1 cellular context compared by ENCODE assay signal in the genomic region with DNA sequence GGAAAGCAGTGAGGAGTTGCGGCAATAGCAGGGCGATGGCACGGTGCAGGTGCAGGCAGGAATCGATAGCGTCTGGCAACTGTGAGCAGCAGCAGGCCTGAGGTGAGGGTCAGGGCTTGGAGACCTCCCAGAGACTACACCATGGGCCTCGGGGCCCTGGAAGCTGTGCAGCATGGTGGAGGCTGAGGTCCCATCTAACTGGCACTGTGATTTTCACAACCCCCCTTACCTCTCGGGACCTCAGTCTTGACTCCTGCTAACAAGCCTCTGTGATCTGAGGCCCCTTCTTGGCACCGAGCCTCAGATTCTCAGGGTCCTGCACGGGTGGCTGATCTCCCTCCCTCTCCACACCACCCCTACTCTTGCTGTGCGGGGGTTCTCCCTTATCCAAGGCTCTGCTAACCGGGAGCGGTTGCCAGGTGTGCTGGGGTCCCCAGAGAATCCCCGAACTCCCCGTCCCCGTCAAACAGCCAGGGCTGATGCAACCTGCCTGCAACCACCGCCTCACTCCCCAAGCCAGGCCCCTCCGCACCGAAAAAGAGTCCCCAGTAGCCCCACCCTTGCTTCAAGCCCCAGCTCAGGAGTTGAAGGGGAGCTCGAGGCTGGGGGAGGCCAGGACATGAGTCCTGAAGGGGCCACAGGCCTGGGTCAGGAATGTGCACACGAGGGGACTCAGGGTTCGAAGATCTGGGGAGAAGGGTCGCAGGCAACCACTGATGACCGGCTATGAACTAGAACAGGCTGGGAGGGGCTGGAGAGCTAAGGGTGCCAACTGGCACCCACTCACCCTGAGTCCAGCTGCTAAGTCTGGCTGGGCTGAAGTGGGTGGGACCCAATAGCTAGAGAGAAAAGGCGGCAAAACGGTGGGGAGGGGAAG.
TF ChIP-seq lines count a peak whose summit lies in the region.

No MANE protein-coding gene starts in this region.

TF ChIP-seq in K562, 482 proteins besides CTCF, POLR2A, EP300 and RAD21 (continued from another document and continues in another):
- TF ChIP-seq, protein P1, sequence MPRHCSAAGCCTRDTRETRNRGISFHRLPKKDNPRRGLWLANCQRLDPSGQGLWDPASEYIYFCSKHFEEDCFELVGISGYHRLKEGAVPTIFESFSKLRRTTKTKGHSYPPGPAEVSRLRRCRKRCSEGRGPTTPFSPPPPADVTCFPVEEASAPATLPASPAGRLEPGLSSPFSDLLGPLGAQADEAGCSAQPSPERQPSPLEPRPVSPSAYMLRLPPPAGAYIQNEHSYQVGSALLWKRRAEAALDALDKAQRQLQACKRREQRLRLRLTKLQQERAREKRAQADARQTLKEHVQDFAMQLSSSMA (CRISPR knock-in tag; IDR thresholded peaks at IDR 0.05) = peak; percentile 73
- TF ChIP-seq ZBTB17 (CRISPR knock-in tag; IDR thresholded peaks at IDR 0.05) = peak; percentile 82
- no peak for TF ChIP-seq ARHGAP35 (IDR thresholded peaks at IDR 0.05; ENCODE audit: partially characterized antibody)
- no peak for TF ChIP-seq JUNB (CRISPR knock-in tag; conservative IDR thresholded peaks at IDR 0.05)
- peak; percentile 97 for TF ChIP-seq KLF6 (CRISPR knock-in tag; IDR thresholded peaks at IDR 0.05; ENCODE audit: borderline replicate concordance)
- peak; percentile 91; the same call in 1 of the 2 replicates for TF ChIP-seq EP400 (IDR thresholded peaks at IDR 0.05)
- TF ChIP-seq SPI1 (IDR thresholded peaks at IDR 0.05; ENCODE audit: borderline replicate concordance, low read depth, low read length) = no peak
- TF ChIP-seq JUND (IDR thresholded peaks at IDR 0.05; ENCODE audit: borderline replicate concordance, low read depth, low read length) = peak; percentile 84
- peak; percentile 19; the same call in 1 of the 3 replicates for TF ChIP-seq JUND (tag; IDR thresholded peaks at IDR 0.05; ENCODE audit: borderline replicate concordance, low read depth, low read length)
- TF ChIP-seq RBM22 (IDR thresholded peaks at IDR 0.05; ENCODE audit: low read depth, low read length, poor library complexity, severe bottlenecking) = peak; percentile 61
- TF ChIP-seq SP1 (CRISPR knock-in tag; IDR thresholded peaks at IDR 0.05) = peak; percentile 49; the same call in 1 of the 2 replicates
- no peak for TF ChIP-seq MXI1 (IDR thresholded peaks at IDR 0.05; ENCODE audit: low read depth, low read length)
- no peak; the same call in 1 of the 2 replicates for TF ChIP-seq SOX6 (IDR thresholded peaks at IDR 0.05)
- TF ChIP-seq ESRRB (CRISPR knock-in tag; IDR thresholded peaks at IDR 0.05; ENCODE audit: borderline replicate concordance) = no peak
- peak; percentile 85 for TF ChIP-seq ZNF175 (CRISPR knock-in tag; IDR thresholded peaks at IDR 0.05; ENCODE audit: low read depth)
- no peak for TF ChIP-seq NR2C1 (IDR thresholded peaks at IDR 0.05)
- TF ChIP-seq NR2C1 (tag; IDR thresholded peaks at IDR 0.05) = peak; percentile 46
- TF ChIP-seq JUN (IDR thresholded peaks at IDR 0.05; ENCODE audit: borderline replicate concordance, low read depth, low read length) = peak; percentile 47; the same call in 1 of the 2 replicates
- TF ChIP-seq JUN (CRISPR knock-in tag; IDR thresholded peaks at IDR 0.05; ENCODE audit: borderline replicate concordance) = no peak
- TF ChIP-seq KLF10 (CRISPR knock-in tag; IDR thresholded peaks at IDR 0.05) = no peak
- TF ChIP-seq, protein P2, sequence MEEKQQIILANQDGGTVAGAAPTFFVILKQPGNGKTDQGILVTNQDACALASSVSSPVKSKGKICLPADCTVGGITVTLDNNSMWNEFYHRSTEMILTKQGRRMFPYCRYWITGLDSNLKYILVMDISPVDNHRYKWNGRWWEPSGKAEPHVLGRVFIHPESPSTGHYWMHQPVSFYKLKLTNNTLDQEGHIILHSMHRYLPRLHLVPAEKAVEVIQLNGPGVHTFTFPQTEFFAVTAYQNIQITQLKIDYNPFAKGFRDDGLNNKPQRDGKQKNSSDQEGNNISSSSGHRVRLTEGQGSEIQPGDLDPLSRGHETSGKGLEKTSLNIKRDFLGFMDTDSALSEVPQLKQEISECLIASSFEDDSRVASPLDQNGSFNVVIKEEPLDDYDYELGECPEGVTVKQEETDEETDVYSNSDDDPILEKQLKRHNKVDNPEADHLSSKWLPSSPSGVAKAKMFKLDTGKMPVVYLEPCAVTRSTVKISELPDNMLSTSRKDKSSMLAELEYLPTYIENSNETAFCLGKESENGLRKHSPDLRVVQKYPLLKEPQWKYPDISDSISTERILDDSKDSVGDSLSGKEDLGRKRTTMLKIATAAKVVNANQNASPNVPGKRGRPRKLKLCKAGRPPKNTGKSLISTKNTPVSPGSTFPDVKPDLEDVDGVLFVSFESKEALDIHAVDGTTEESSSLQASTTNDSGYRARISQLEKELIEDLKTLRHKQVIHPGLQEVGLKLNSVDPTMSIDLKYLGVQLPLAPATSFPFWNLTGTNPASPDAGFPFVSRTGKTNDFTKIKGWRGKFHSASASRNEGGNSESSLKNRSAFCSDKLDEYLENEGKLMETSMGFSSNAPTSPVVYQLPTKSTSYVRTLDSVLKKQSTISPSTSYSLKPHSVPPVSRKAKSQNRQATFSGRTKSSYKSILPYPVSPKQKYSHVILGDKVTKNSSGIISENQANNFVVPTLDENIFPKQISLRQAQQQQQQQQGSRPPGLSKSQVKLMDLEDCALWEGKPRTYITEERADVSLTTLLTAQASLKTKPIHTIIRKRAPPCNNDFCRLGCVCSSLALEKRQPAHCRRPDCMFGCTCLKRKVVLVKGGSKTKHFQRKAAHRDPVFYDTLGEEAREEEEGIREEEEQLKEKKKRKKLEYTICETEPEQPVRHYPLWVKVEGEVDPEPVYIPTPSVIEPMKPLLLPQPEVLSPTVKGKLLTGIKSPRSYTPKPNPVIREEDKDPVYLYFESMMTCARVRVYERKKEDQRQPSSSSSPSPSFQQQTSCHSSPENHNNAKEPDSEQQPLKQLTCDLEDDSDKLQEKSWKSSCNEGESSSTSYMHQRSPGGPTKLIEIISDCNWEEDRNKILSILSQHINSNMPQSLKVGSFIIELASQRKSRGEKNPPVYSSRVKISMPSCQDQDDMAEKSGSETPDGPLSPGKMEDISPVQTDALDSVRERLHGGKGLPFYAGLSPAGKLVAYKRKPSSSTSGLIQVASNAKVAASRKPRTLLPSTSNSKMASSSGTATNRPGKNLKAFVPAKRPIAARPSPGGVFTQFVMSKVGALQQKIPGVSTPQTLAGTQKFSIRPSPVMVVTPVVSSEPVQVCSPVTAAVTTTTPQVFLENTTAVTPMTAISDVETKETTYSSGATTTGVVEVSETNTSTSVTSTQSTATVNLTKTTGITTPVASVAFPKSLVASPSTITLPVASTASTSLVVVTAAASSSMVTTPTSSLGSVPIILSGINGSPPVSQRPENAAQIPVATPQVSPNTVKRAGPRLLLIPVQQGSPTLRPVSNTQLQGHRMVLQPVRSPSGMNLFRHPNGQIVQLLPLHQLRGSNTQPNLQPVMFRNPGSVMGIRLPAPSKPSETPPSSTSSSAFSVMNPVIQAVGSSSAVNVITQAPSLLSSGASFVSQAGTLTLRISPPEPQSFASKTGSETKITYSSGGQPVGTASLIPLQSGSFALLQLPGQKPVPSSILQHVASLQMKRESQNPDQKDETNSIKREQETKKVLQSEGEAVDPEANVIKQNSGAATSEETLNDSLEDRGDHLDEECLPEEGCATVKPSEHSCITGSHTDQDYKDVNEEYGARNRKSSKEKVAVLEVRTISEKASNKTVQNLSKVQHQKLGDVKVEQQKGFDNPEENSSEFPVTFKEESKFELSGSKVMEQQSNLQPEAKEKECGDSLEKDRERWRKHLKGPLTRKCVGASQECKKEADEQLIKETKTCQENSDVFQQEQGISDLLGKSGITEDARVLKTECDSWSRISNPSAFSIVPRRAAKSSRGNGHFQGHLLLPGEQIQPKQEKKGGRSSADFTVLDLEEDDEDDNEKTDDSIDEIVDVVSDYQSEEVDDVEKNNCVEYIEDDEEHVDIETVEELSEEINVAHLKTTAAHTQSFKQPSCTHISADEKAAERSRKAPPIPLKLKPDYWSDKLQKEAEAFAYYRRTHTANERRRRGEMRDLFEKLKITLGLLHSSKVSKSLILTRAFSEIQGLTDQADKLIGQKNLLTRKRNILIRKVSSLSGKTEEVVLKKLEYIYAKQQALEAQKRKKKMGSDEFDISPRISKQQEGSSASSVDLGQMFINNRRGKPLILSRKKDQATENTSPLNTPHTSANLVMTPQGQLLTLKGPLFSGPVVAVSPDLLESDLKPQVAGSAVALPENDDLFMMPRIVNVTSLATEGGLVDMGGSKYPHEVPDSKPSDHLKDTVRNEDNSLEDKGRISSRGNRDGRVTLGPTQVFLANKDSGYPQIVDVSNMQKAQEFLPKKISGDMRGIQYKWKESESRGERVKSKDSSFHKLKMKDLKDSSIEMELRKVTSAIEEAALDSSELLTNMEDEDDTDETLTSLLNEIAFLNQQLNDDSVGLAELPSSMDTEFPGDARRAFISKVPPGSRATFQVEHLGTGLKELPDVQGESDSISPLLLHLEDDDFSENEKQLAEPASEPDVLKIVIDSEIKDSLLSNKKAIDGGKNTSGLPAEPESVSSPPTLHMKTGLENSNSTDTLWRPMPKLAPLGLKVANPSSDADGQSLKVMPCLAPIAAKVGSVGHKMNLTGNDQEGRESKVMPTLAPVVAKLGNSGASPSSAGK (IDR thresholded peaks at IDR 0.05) = 0 out of 2 replicates have a peak, but pooled peaks have one; percentile 13
- TF ChIP-seq ARID1B (IDR thresholded peaks at IDR 0.05) = peak; percentile 60; the same call in 1 of the 2 replicates
- no peak; the same call in 1 of the 2 replicates for TF ChIP-seq ZNF24 (IDR thresholded peaks at IDR 0.05)
- TF ChIP-seq OTX1 (CRISPR knock-in tag; IDR thresholded peaks at IDR 0.05) = peak; percentile 74; the same call in 1 of the 2 replicates
- TF ChIP-seq GATAD2B (IDR thresholded peaks at IDR 0.05; ENCODE audit: borderline replicate concordance) = no peak
- no peak for TF ChIP-seq POLR3A (IDR thresholded peaks at IDR 0.05; ENCODE audit: borderline replicate concordance, extremely low read depth, insufficient read depth, insufficient read length)
- peak; percentile 91 for TF ChIP-seq CXXC5 (CRISPR knock-in tag; IDR thresholded peaks at IDR 0.05)
- no peak for TF ChIP-seq ZNF408 (CRISPR knock-in tag; IDR thresholded peaks at IDR 0.05; ENCODE audit: low read depth)
- TF ChIP-seq ZNF197 (CRISPR knock-in tag; IDR thresholded peaks at IDR 0.05; ENCODE audit: low read depth) = peak; percentile 69
- 0 out of 4 replicates have a peak, but pooled peaks of 1 of the 2 experiments have one; percentile 22 for TF ChIP-seq KDM4B (IDR thresholded peaks at IDR 0.05; ENCODE audit: borderline replicate concordance in 2 of 2, low read depth in 1 of 2)
- TF ChIP-seq, protein P3, sequence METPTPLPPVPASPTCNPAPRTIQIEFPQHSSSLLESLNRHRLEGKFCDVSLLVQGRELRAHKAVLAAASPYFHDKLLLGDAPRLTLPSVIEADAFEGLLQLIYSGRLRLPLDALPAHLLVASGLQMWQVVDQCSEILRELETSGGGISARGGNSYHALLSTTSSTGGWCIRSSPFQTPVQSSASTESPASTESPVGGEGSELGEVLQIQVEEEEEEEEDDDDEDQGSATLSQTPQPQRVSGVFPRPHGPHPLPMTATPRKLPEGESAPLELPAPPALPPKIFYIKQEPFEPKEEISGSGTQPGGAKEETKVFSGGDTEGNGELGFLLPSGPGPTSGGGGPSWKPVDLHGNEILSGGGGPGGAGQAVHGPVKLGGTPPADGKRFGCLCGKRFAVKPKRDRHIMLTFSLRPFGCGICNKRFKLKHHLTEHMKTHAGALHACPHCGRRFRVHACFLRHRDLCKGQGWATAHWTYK (CRISPR knock-in tag; IDR thresholded peaks at IDR 0.05) = peak; percentile 68; the same call in 1 of the 2 replicates
- peak; percentile 90 for TF ChIP-seq ZNF584 (CRISPR knock-in tag; IDR thresholded peaks at IDR 0.05; ENCODE audit: low read depth)
- 0 out of 2 replicates have a peak, but pooled peaks have one; percentile 25 for TF ChIP-seq PRMT5 (CRISPR knock-in tag; IDR thresholded peaks at IDR 0.05)
- TF ChIP-seq HMGN3 (IDR thresholded peaks at IDR 0.05; ENCODE audit: borderline replicate concordance, extremely low read depth, insufficient read length, low read depth, low read length) = no peak
- peak; percentile 95; the same call in 1 of the 2 replicates for TF ChIP-seq SRSF3 (IDR thresholded peaks at IDR 0.05; ENCODE audit: insufficient read depth, low read length)
- TF ChIP-seq, protein P4, sequence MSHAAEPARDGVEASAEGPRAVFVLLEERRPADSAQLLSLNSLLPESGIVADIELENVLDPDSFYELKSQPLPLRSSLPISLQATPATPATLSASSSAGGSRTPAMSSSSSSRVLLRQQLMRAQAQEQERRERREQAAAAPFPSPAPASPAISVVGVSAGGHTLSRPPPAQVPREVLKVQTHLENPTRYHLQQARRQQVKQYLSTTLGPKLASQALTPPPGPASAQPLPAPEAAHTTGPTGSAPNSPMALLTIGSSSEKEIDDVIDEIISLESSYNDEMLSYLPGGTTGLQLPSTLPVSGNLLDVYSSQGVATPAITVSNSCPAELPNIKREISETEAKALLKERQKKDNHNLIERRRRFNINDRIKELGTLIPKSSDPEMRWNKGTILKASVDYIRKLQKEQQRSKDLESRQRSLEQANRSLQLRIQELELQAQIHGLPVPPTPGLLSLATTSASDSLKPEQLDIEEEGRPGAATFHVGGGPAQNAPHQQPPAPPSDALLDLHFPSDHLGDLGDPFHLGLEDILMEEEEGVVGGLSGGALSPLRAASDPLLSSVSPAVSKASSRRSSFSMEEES (CRISPR knock-in tag; IDR thresholded peaks at IDR 0.05) = no peak
- TF ChIP-seq, protein P5, sequence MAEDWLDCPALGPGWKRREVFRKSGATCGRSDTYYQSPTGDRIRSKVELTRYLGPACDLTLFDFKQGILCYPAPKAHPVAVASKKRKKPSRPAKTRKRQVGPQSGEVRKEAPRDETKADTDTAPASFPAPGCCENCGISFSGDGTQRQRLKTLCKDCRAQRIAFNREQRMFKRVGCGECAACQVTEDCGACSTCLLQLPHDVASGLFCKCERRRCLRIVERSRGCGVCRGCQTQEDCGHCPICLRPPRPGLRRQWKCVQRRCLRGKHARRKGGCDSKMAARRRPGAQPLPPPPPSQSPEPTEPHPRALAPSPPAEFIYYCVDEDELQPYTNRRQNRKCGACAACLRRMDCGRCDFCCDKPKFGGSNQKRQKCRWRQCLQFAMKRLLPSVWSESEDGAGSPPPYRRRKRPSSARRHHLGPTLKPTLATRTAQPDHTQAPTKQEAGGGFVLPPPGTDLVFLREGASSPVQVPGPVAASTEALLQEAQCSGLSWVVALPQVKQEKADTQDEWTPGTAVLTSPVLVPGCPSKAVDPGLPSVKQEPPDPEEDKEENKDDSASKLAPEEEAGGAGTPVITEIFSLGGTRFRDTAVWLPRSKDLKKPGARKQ (CRISPR knock-in tag; IDR thresholded peaks at IDR 0.05) = no peak
- TF ChIP-seq RFX1 (IDR thresholded peaks at IDR 0.05) = no peak
- peak; percentile 16; the same call in 1 of the 2 replicates for TF ChIP-seq ZNF165 (CRISPR knock-in tag; IDR thresholded peaks at IDR 0.05; ENCODE audit: borderline replicate concordance)
- TF ChIP-seq, protein P6, sequence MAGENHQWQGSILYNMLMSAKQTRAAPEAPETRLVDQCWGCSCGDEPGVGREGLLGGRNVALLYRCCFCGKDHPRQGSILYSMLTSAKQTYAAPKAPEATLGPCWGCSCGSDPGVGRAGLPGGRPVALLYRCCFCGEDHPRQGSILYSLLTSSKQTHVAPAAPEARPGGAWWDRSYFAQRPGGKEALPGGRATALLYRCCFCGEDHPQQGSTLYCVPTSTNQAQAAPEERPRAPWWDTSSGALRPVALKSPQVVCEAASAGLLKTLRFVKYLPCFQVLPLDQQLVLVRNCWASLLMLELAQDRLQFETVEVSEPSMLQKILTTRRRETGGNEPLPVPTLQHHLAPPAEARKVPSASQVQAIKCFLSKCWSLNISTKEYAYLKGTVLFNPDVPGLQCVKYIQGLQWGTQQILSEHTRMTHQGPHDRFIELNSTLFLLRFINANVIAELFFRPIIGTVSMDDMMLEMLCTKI (IDR thresholded peaks at IDR 0.05; ENCODE audit: partially characterized antibody) = no peak
